In genomic region chr6:149046822-149047246, GRCh38 we compare ENCODE assay signal across 9 cellular contexts.
DNase-seq lines count a peak whose midpoint lies in the region; ATAC-seq and TF ChIP-seq lines count a peak whose summit lies in the region.
"Had no signal": no experiment of that assay in that cellular context is flagged by ENCODE, and none has a peak within 500 bp of the region (broad histone marks: within the 10 kb centered on the region; RNA-seq: fewer than 3 reads in every experiment).

No MANE protein-coding gene starts in this region.

- H3K4me1 ChIP-seq in OCI-LY7 (ENCODE audit: insufficient read depth, low read length, poor library complexity, severe bottlenecking) = peaks cover 17% of the 10 kb centered on the region

- H3K27me3 Mint-ChIP-seq in naive thymus-derived CD8-positive, alpha-beta T cell = no peaks in the 10 kb centered on the region

- peaks cover 5 to 38% (median 21%) of the 10 kb centered on the region in 4 donors for H3K4me1 Mint-ChIP-seq in naive thymus-derived CD8-positive, alpha-beta T cell

- CTCF ChIA-PET in OCI-LY7 (lab: Charles Lee; ENCODE audit: unreplicated experiment) = interaction anchor here (0.7 kb wide), 1 partner anchor 19 kb away, joined by 3 read pairs; no protein-coding TSS in a partner anchor

- no peak overlapping the region for H2AFZ ChIP-seq in OCI-LY7 (ENCODE audit: low read length)

- POLR2A ChIA-PET in OCI-LY7 (lab: Charles Lee) = interaction anchor here (0.6 to 1.6 kb wide), 9 partner anchors 10 to 485 kb away, joined by 3 to 7 read pairs (median 3); no protein-coding TSS in a partner anchor
- POLR2A ChIA-PET in naive thymus-derived CD8-positive, alpha-beta T cell (lab: Charles Lee) = interaction anchor here (1.0 to 2.7 kb wide), 3 partner anchors 16 to 499 kb away, joined by 3 to 10 read pairs (median 10); partner anchors contain the start of gene PPIL4

- no peaks in the 10 kb centered on the region for H3K9me2 ChIP-seq in OCI-LY7 (ENCODE audit: insufficient read depth, low read length)

- no peaks in the 10 kb centered on the region for H3K79me2 ChIP-seq in OCI-LY7 (ENCODE audit: insufficient read depth, low read depth, low read length)

- no peaks in the 10 kb centered on the region for H4K20me1 ChIP-seq in OCI-LY7 (ENCODE audit: insufficient read depth, low read length)

- no peaks in the 10 kb centered on the region for H3K36me3 ChIP-seq in OCI-LY7 (ENCODE audit: insufficient read depth, low read length)

- DNase-seq in OCI-LY7 (ENCODE audit: low spot score) (peak; percentile 45), left cardiac atrium (no peak), NCI-H2196 (lab: John Stamatoyannopoulos, UW; ENCODE audit: unreplicated experiment) (no peak), posterior vena cava (ENCODE audit: low spot score) (no peak), NCI-H524 treated with DMSO at 0.1 percent for 48 hours (lab: John Stamatoyannopoulos, UW) (no peak)
- peak in 3 of 10 donors; percentile 8 to 33 (median 10) for DNase-seq in naive thymus-derived CD8-positive, alpha-beta T cell
- DNase-seq: GOT3 had no signal

- H3K9me3 Mint-ChIP-seq in naive thymus-derived CD8-positive, alpha-beta T cell = no peaks in the 10 kb centered on the region

- no peaks in the 10 kb centered on the region for H3K9me3 ChIP-seq in OCI-LY7 (ENCODE audit: low read length)

- peak overlapping the region in 3 of 10 donors; percentile 9 to 84 (median 39) for H3K27ac Mint-ChIP-seq in naive thymus-derived CD8-positive, alpha-beta T cell

- peak overlapping the region in 7 of 10 donors; percentile 25 to 59 (median 53) for H3K4me3 Mint-ChIP-seq in naive thymus-derived CD8-positive, alpha-beta T cell

- TF ChIP-seq CTCF in OCI-LY7 (conservative IDR thresholded peaks at IDR 0.05; ENCODE audit: low read length) = no peak

- BruUV-seq in OCI-LY7 (replicated peaks; lab: Mats Ljungman, UMichigan) = no TSS peak

- ATAC-seq in GM18907 (IDR thresholded peaks at IDR 0.05; ENCODE audit: unreplicated experiment) (peak; percentile 69), HG02623 (IDR thresholded peaks at IDR 0.05; ENCODE audit: unreplicated experiment) (peak; percentile 74), left cardiac atrium (no peak)
- ATAC-seq in naive thymus-derived CD8-positive, alpha-beta T cell = peak in 1 of 2 donors; percentile 38

- peak overlapping the region; percentile 3 for H3K4me3 ChIP-seq in OCI-LY7 (ENCODE audit: low read depth, low read length, poor library complexity, severe bottlenecking)

- intact Hi-C loops in OCI-LY7 (cut with micrococcal nuclease; ENCODE audit: unreplicated experiment) = no loop called here
- intact Hi-C loops in left cardiac atrium (cut with DNase I) = no loop called here
- intact Hi-C loops in posterior vena cava (cut with DNase I) = no loop called here

- peak overlapping the region; percentile 56 for H3K4me2 ChIP-seq in OCI-LY7 (ENCODE audit: low read length)

- H3K36me3 Mint-ChIP-seq in naive thymus-derived CD8-positive, alpha-beta T cell = no peaks in the 10 kb centered on the region

- H3K27ac ChIP-seq in OCI-LY7 (ENCODE audit: low read depth, low read length, poor library complexity, severe bottlenecking) = no peak overlapping the region

Comparison
In these comparisons a context has a peak if more than half of its experiments do, and no peak if none do; other contexts are left out.
1. ATAC-seq: peak in GM18907 (single experiment) and HG02623 (single experiment); none in left cardiac atrium (0 of 2).